ENCODE assay signal across 24 cellular contexts in genomic region chr19:29767039-29767735, GRCh38. TPM values are rescaled to one million over a fixed set of nuclear protein-coding genes. Genes with fewer than 3 reads are reported as not detected.
DNase-seq lines count a peak whose midpoint lies in the region; ATAC-seq, FAIRE-seq and TF ChIP-seq lines count a peak whose summit lies in the region.
"Had no signal": no experiment of that assay in that cellular context is flagged by ENCODE, and none has a peak within 500 bp of the region (broad histone marks: within the 10 kb centered on the region; RNA-seq: fewer than 3 reads in every experiment).

No MANE protein-coding gene starts in this region.

- no peak for TF ChIP-seq EP300 in K562 (IDR thresholded peaks at IDR 0.05; ENCODE audit: low read length)

- TF ChIP-seq POLR2A in K562 (conservative IDR thresholded peaks at IDR 0.05) = no peak

- H3K27me3 Mint-ChIP-seq in GM23338 (ENCODE audit: insufficient read depth, low read depth, poor library complexity) = peaks cover 16% of the 10 kb centered on the region

- no peak for FAIRE-seq in K562 (lab: Jason Lieb, UNC)
- FAIRE-seq: A204.1, D721Med, G401.6, GM12891, GM19239 had no signal

- no peaks in the 10 kb centered on the region for H3K9me1 ChIP-seq in K562 (ENCODE audit: control insufficient read depth, insufficient read depth, low read length)

- H3K18ac ChIP-seq in trophoblast cell (ENCODE audit: low read length) = no peak overlapping the region

- H3K27ac ChIP-seq in HEK293 (ENCODE audit: extremely low read depth, low read depth, low read length) (no peak overlapping the region), K562 (ENCODE audit: extremely low read depth, low read depth, low read length) (no peak overlapping the region), trophoblast cell (ENCODE audit: low read depth, low read length) (no peak overlapping the region), GM23338 (ENCODE audit: low read depth) (no peak overlapping the region)
- H3K27ac ChIP-seq: BLaER1 had no signal

- no peak overlapping the region for H2BK120ac ChIP-seq in trophoblast cell (ENCODE audit: insufficient read depth, low read length, poor library complexity)

- TF ChIP-seq RAD21 in K562 (CRISPR knock-in tag; conservative IDR thresholded peaks at IDR 0.05 in 1 of 2, IDR thresholded peaks at IDR 0.05 in 1 of 2) = no peak

- H3K79me1 ChIP-seq in trophoblast cell (ENCODE audit: low read length) = no peaks in the 10 kb centered on the region

- H3K4me1 ChIP-seq in HEK293 (ENCODE audit: control insufficient read depth, insufficient read depth, low read length) = peaks cover 3% of the 10 kb centered on the region; the same call in 1 of the 2 replicates
- no peaks in the 10 kb centered on the region; a peak in 1 of 5 replicates for H3K4me1 ChIP-seq in K562 (replicated peaks in 1 of 2; ENCODE audit: control insufficient read depth in 2 of 2, insufficient read depth in 2 of 2, low read length in 2 of 2)
- no peaks in the 10 kb centered on the region for H3K4me1 ChIP-seq in trophoblast cell (ENCODE audit: control insufficient read depth in 1 of 2, insufficient read depth in 2 of 2, low read length in 2 of 2)
- H3K4me1 ChIP-seq in GM23338 (ENCODE audit: insufficient read depth) = no peaks in the 10 kb centered on the region
- H3K4me1 ChIP-seq: BE2C had no signal

- no peak overlapping the region for H3K9ac ChIP-seq in K562 (ENCODE audit: insufficient read depth in 1 of 2, low read depth in 2 of 2, low read length in 2 of 2)
- no peak overlapping the region for H3K9ac ChIP-seq in trophoblast cell (ENCODE audit: low read length)
- H3K9ac ChIP-seq: BLaER1 had no signal

- POLR2A ChIA-PET in HEK293 (lab: Yijun Ruan, JAX) = no interaction called here
- POLR2A ChIA-PET in K562 (lab: Yijun Ruan, JAX) = no interaction called here

- no peaks in the 10 kb centered on the region for H3F3A ChIP-seq in GM23338 (replicated peaks; ENCODE audit: low read depth)

- no peak overlapping the region for H3K23ac ChIP-seq in trophoblast cell (ENCODE audit: low read length)

- H3K27ac Mint-ChIP-seq in GM23338 = no peak overlapping the region
- H3K27ac Mint-ChIP-seq: CD4-positive, alpha-beta memory T cell; CD4-positive, CD25-positive, alpha-beta regulatory T cell had no signal

- CTCF ChIA-PET in HEK293 (lab: Yijun Ruan, JAX) (interaction anchor here (0.7 to 2.2 kb wide), 4 partner anchors 39 to 91 kb away, joined by 3 to 15 read pairs (median 4); no protein-coding TSS in a partner anchor), K562 (lab: Yijun Ruan, JAX; ENCODE audit: low intra/inter-chr PET ratio) (no interaction called here)

- intact Hi-C loops in K562 (cut with micrococcal nuclease) = no loop called here

- ATAC-seq in K562 = no peak
- no peak for ATAC-seq in HG03460 (IDR thresholded peaks at IDR 0.05; ENCODE audit: unreplicated experiment)
- no peak for ATAC-seq in GM23338

- peak overlapping the region; percentile 48 for H4K91ac ChIP-seq in trophoblast cell (ENCODE audit: low read depth, low read length)

- DNase-seq in D341Med (ENCODE audit: low spot score) = peak; percentile 13
- no peak for DNase-seq in K562 (ENCODE audit: extremely low read depth in 1 of 4, low spot score in 3 of 4)
- peak; percentile 78 to 82 for DNase-seq in trophoblast cell
- no peak for DNase-seq in NOMO-1 treated with dmso at 0.1 percent for 144 hours (lab: John Stamatoyannopoulos, UW; ENCODE audit: unreplicated experiment)
- DNase-seq in GM23338 (ENCODE audit: low spot score) = no peak
- DNase-seq: 8988T; ACHN; BE2C; C1 segment of cervical spinal cord; CD4-positive, alpha-beta memory T cell; CD4-positive, CD25-positive, alpha-beta regulatory T cell; CD8-positive, alpha-beta memory T cell; COR-L47; DMS79 treated with DMSO at 0.1 percent for 48 hours; GF-D8 had no signal

- no peak overlapping the region for H3K14ac ChIP-seq in trophoblast cell (ENCODE audit: low read length)

- BruUV-seq in K562 (replicated peaks; lab: Mats Ljungman, UMichigan) = no TSS peak

- H3K79me2 ChIP-seq in K562 (ENCODE audit: control insufficient read depth, insufficient read depth, low read length) = no peaks in the 10 kb centered on the region
- H3K79me2 ChIP-seq in trophoblast cell (ENCODE audit: control insufficient read depth, insufficient read depth, low read length, poor library complexity) = no peaks in the 10 kb centered on the region
- H3K79me2 ChIP-seq in GM23338 (replicated peaks; ENCODE audit: insufficient read depth) = no peaks in the 10 kb centered on the region

- no peak overlapping the region for H2BK5ac ChIP-seq in trophoblast cell (ENCODE audit: low read depth, low read length, poor library complexity)

- no peaks in the 10 kb centered on the region for H3K9me2 ChIP-seq in GM23338 (ENCODE audit: insufficient read depth)

- no peak overlapping the region for H3K4ac ChIP-seq in trophoblast cell (ENCODE audit: low read depth, low read length)

- no peak overlapping the region for H3K4me3 Mint-ChIP-seq in GM23338
- H3K4me3 Mint-ChIP-seq: CD14-positive monocyte; CD4-positive, alpha-beta memory T cell; CD4-positive, CD25-positive, alpha-beta regulatory T cell; CD8-positive, alpha-beta memory T cell had no signal

- no peak overlapping the region for H4K12ac ChIP-seq in trophoblast cell (ENCODE audit: low read depth, low read length)

- no peak overlapping the region for H2BK12ac ChIP-seq in trophoblast cell (ENCODE audit: low read length)

- no peaks in the 10 kb centered on the region for H3K36me3 ChIP-seq in HEK293 (ENCODE audit: control insufficient read depth in 2 of 2, insufficient read depth in 1 of 2, low read length in 2 of 2)
- H3K36me3 ChIP-seq in K562 (ENCODE audit: control insufficient read depth, insufficient read depth, low read length) = no peaks in the 10 kb centered on the region
- H3K36me3 ChIP-seq in trophoblast cell (ENCODE audit: control insufficient read depth in 1 of 2, insufficient read depth in 2 of 2, low read length in 2 of 2) = no peaks in the 10 kb centered on the region
- no peaks in the 10 kb centered on the region for H3K36me3 ChIP-seq in GM23338 (ENCODE audit: insufficient read depth)
- H3K36me3 ChIP-seq: BE2C, BLaER1 had no signal

- peaks cover 7% of the 10 kb centered on the region; the same call in 1 of the 3 replicates for H3K4me1 Mint-ChIP-seq in GM23338
- H3K4me1 Mint-ChIP-seq: CD4-positive, alpha-beta memory T cell had no signal

- 3% methylated on average over 8 of the region's 8 CpGs for WGBS in K562 (ENCODE audit: insufficient coverage, low coverage, missing lambda C conversion rate)
- WGBS in trophoblast cell (ENCODE audit: extremely low coverage, insufficient coverage, insufficient read length) = 100% methylated on average over 1 of the region's 8 CpGs

- no peak for TF ChIP-seq CTCF in HEK293 (tag by site-specific recombination; IDR thresholded peaks at IDR 0.05)
- TF ChIP-seq CTCF in K562 (IDR thresholded peaks at IDR 0.05 in 2 of 3, conservative IDR thresholded peaks at IDR 0.05 in 1 of 3; ENCODE audit: insufficient read depth in 2 of 3, low read depth in 1 of 3, low read length in 3 of 3) = no peak
- no peak for TF ChIP-seq CTCF in GM23338 (conservative IDR thresholded peaks at IDR 0.05; ENCODE audit: low read depth in 2 of 2)

- H4K8ac ChIP-seq in trophoblast cell (ENCODE audit: low read depth, low read length) = no peak overlapping the region

- peaks cover 15 to 64% of the 10 kb centered on the region in 2 experiments for H3K27me3 ChIP-seq in K562 (ENCODE audit: control insufficient read depth in 2 of 2, insufficient read depth in 2 of 2, low read length in 2 of 2)
- no peaks in the 10 kb centered on the region for H3K27me3 ChIP-seq in trophoblast cell (ENCODE audit: insufficient read depth, low read length)
- H3K27me3 ChIP-seq in GM23338 (ENCODE audit: insufficient read depth) = no peaks in the 10 kb centered on the region
- H3K27me3 ChIP-seq: BE2C, BLaER1 had no signal

- H3K36me3 Mint-ChIP-seq in GM23338 (ENCODE audit: low read depth) = no peaks in the 10 kb centered on the region
- H3K36me3 Mint-ChIP-seq: CD14-positive monocyte; CD4-positive, alpha-beta memory T cell; CD4-positive, CD25-positive, alpha-beta regulatory T cell; CD8-positive, alpha-beta memory T cell had no signal

- no peaks in the 10 kb centered on the region for H3K9me3 Mint-ChIP-seq in GM23338
- H3K9me3 Mint-ChIP-seq: CD4-positive, alpha-beta memory T cell; CD4-positive, CD25-positive, alpha-beta regulatory T cell; CD8-positive, alpha-beta memory T cell had no signal

- H2AK5ac ChIP-seq in trophoblast cell (ENCODE audit: low read length) = no peak overlapping the region

- in situ Hi-C loops in K562 (cut with MboI) = no loop called here

- no peak overlapping the region for H3K4me2 ChIP-seq in K562 (ENCODE audit: insufficient read depth, low read length)
- H3K4me2 ChIP-seq in trophoblast cell (ENCODE audit: low read length) = no peak overlapping the region
- H3K4me2 ChIP-seq in GM23338 = no peak overlapping the region
- H3K4me2 ChIP-seq: BLaER1 had no signal

- no peak overlapping the region for H2AFZ ChIP-seq in K562 (ENCODE audit: low read depth, low read length)
- H2AFZ ChIP-seq in trophoblast cell (ENCODE audit: insufficient read depth, low read length, poor library complexity) = no peak overlapping the region
- no peak overlapping the region for H2AFZ ChIP-seq in GM23338

- no peaks in the 10 kb centered on the region for H3K9me3 ChIP-seq in HEK293 (ENCODE audit: control insufficient read depth, insufficient read depth, low read depth, low read length)
- H3K9me3 ChIP-seq in K562 (replicated peaks; ENCODE audit: control insufficient read depth, insufficient read depth, low read depth, low read length) = no peaks in the 10 kb centered on the region
- H3K9me3 ChIP-seq in trophoblast cell (ENCODE audit: insufficient read depth, low read depth, low read length) = peaks cover 2% of the 10 kb centered on the region
- H3K9me3 ChIP-seq: BE2C, BLaER1 had no signal

- no peak overlapping the region for H3K4me3 ChIP-seq in HEK293 (ENCODE audit: low read depth, low read length)
- H3K4me3 ChIP-seq in K562 = no peak overlapping the region
- peak overlapping the region; percentile 34 for H3K4me3 ChIP-seq in trophoblast cell (ENCODE audit: low read depth, low read length)
- H3K4me3 ChIP-seq in GM23338 = no peak overlapping the region
- H3K4me3 ChIP-seq: BLaER1 had no signal

- no peaks in the 10 kb centered on the region for H4K20me1 ChIP-seq in K562 (replicated peaks; ENCODE audit: control insufficient read depth, insufficient read depth, low read length)
- no peaks in the 10 kb centered on the region for H4K20me1 ChIP-seq in GM23338 (replicated peaks; ENCODE audit: insufficient read depth)
- H4K20me1 ChIP-seq: BLaER1 had no signal

RNA-seq across cellular contexts. Expression of gene CCNE1, which starts 44.6 kb away (rescaled TPM):
- total RNA-seq in K562 (2011; cell fraction: chromatin; rRNA removed; ENCODE audit: low replicate concordance) = 22.4 and 34.8 TPM in 2 replicates
- total RNA-seq in K562 (2011; cell fraction: nucleolus; rRNA removed) = 21.8 and 28.7 TPM in 2 replicates
- total RNA-seq in K562 (2011; cell fraction: nucleoplasm; rRNA removed) = 21.8 and 24.6 TPM in 2 replicates
- total RNA-seq in K562 (2014; rRNA removed) (31.6 and 34.9 TPM in 2 replicates), K562 (2014; rRNA removed; fragmentation: Illumina TruSeq; extraction: Trizol) (31.0 and 31.1 TPM in 2 replicates), K562 (2015; rRNA removed; fragmentation: Illumina TruSeq; extraction: Trizol) (31.0 and 32.8 TPM in 2 replicates), K562 (2021) (31.8 and 34.9 TPM in 2 replicates)
- polyA plus RNA-seq in K562 (2011; rRNA removed) (25.3 and 31.9 TPM in 2 replicates), K562 (2014; fragmentation: Illumina TruSeq; extraction: Trizol) (40.5 and 41.0 TPM in 2 replicates), K562 (2014; fragmentation: Nextera tagmentation; extraction: Ambion mirVana) (1 to 10 TPM; 6.2 to 9.8 TPM), K562 (2014; rRNA removed) (32.5 and 38.1 TPM in 2 replicates), GM23338 (2016; fragmentation: Nextera tagmentation; extraction: Ambion mirVana) (26.1 and 31.3 TPM in 2 replicates)
- 17.4 and 26.8 TPM in 2 replicates for polyA plus RNA-seq in K562 (2011; cell fraction: cytosol; rRNA removed)
- polyA plus RNA-seq in K562 (2011; cell fraction: nucleus; rRNA removed) = 31.1 and 34.7 TPM in 2 replicates
- polyA plus RNA-seq in K562 (2012) = 17.8 and 24.6 TPM in 2 replicates
- polyA minus RNA-seq in K562 (2011; rRNA and poly(A)+ RNA removed) = 21.7 and 24.9 TPM in 2 replicates
- 6.5 and 13.8 TPM in 2 replicates for polyA minus RNA-seq in K562 (2011; cell fraction: cytosol; rRNA and poly(A)+ RNA removed)
- 16.0 and 17.8 TPM in 2 replicates for polyA minus RNA-seq in K562 (2011; cell fraction: nucleus; rRNA and poly(A)+ RNA removed)
- 402 and 418 TPM in 2 replicates for polyA plus RNA-seq in trophoblast cell (2013)
- total RNA-seq in GM23338 (2014; rRNA removed; shearing (Covaris generic)) = 38.3 and 52.8 TPM in 2 replicates
- polyA plus RNA-seq: CD14-positive monocyte had no signal

RNA-seq across cellular contexts. Expression of gene C19orf12, which starts 52.1 kb away (rescaled TPM):
- 15.4 and 23.3 TPM in 2 replicates for total RNA-seq in K562 (2011; cell fraction: chromatin; rRNA removed; ENCODE audit: low replicate concordance)
- total RNA-seq in K562 (2011; cell fraction: nucleolus; rRNA removed) = 12.6 and 12.8 TPM in 2 replicates
- 14.1 and 15.2 TPM in 2 replicates for total RNA-seq in K562 (2011; cell fraction: nucleoplasm; rRNA removed)
- 10.2 and 13.1 TPM in 2 replicates for total RNA-seq in K562 (2014; rRNA removed)
- 6.8 TPM in 2 replicates for total RNA-seq in K562 (2014; rRNA removed; fragmentation: Illumina TruSeq; extraction: Trizol)
- 10.1 and 11.3 TPM in 2 replicates for total RNA-seq in K562 (2015; rRNA removed; fragmentation: Illumina TruSeq; extraction: Trizol)
- total RNA-seq in K562 (2021) = 11.7 and 14.5 TPM in 2 replicates
- 10.3 and 12.9 TPM in 2 replicates for polyA plus RNA-seq in K562 (2011; rRNA removed)
- polyA plus RNA-seq in K562 (2011; cell fraction: cytosol; rRNA removed) = 9.3 and 14.0 TPM in 2 replicates
- 11.9 and 16.5 TPM in 2 replicates for polyA plus RNA-seq in K562 (2011; cell fraction: nucleus; rRNA removed)
- polyA plus RNA-seq in K562 (2012) = 11.1 and 15.6 TPM in 2 replicates
- polyA plus RNA-seq in K562 (2014; fragmentation: Illumina TruSeq; extraction: Trizol) = 9.8 and 11.4 TPM in 2 replicates
- polyA plus RNA-seq in K562 (2014; fragmentation: Nextera tagmentation; extraction: Ambion mirVana) = 1 to 10 TPM; 1.9 to 2.8 TPM
- 13.1 and 16.5 TPM in 2 replicates for polyA plus RNA-seq in K562 (2014; rRNA removed)
- 3.7 and 4.0 TPM in 2 replicates for polyA minus RNA-seq in K562 (2011; rRNA and poly(A)+ RNA removed)
- polyA minus RNA-seq in K562 (2011; cell fraction: cytosol; rRNA and poly(A)+ RNA removed) = 2.9 and 4.1 TPM in 2 replicates
- polyA minus RNA-seq in K562 (2011; cell fraction: nucleus; rRNA and poly(A)+ RNA removed) = 3.2 and 3.6 TPM in 2 replicates
- 17.9 and 18.2 TPM in 2 replicates for polyA plus RNA-seq in trophoblast cell (2013)
- 13.0 and 17.2 TPM in 2 replicates for total RNA-seq in GM23338 (2014; rRNA removed; shearing (Covaris generic))
- 8.4 and 11.4 TPM in 2 replicates for polyA plus RNA-seq in GM23338 (2016; fragmentation: Nextera tagmentation; extraction: Ambion mirVana)

Comparison
In these comparisons a context has a peak if more than half of its experiments do, and no peak if none do; other contexts are left out.
1. DNase-seq: peak in D341Med (single experiment) and trophoblast cell (2 of 2); none in K562 (0 of 4), NOMO-1 treated with dmso at 0.1 percent for 144 hours (single experiment) and GM23338 (single experiment).